ENCODE assay signal across 28 cellular contexts in the genomic region with DNA sequence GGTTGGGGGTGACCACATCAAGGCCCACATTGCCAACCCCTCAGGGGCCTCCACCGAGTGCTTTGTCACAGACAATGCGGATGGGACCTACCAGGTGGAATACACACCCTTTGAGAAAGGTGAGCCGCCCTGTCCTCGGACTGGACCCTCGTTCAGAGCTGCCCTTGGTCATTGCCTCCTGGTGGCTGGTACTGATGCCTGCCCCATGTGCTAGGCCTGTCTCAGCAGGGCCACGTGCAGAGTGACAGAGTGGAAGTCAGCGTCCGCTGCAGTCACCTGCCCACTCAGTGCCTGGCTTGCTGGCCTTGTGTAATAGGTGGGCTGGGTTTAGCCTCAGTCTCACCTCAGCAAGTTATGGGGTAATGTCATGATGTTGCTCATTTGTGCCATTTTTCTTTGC.
"Had no signal": no experiment of that assay in that cellular context is flagged by ENCODE, and none has a peak within 500 bp of the region (broad histone marks: within the 10 kb centered on the region; RNA-seq: fewer than 3 reads in every experiment).

No MANE protein-coding gene starts in this region.

- H3K27me3 Mint-ChIP-seq: effector memory CD8-positive, alpha-beta T cell; stimulated activated memory B cell treated with anti-CD40 and anti-IgM and Interleukin-4, amounts not matched to agents 10 μg/mL and 1 μg/mL and 100 μg/mL, for 72 hours; stimulated activated naive CD8-positive, alpha-beta T cell treated with anti-CD3 and anti-CD28 coated beads, Interleukin-15, amount 100 ng/mL, for 72 hours had no signal

- H3K4me3 ChIP-seq: cardiac muscle cell, coronary artery, esophagus muscularis mucosa, heart right ventricle, left lung, lung, ovary, prostate gland, sigmoid colon, upper lobe of left lung had no signal

- ATAC-seq: activated naive CD4-positive, alpha-beta T cell treated with anti-CD3 and anti-CD28 coated beads, Interleukin-2, amount 50 U/mL, for 72 hours; activated T-cell treated with anti-CD3 and anti-CD28 coated beads, Interleukin-2, amount 50 U/mL, for 72 hours; effector memory CD8-positive, alpha-beta T cell; heart right ventricle; left lung; stimulated activated memory B cell treated with anti-CD40 and anti-IgM and Interleukin-4, amounts not matched to agents 10 μg/mL and 1 μg/mL and 100 μg/mL, for 72 hours; stimulated activated naive CD8-positive, alpha-beta T cell treated with anti-CD3 and anti-CD28 coated beads, Interleukin-15, amount 100 ng/mL, for 72 hours; WTC11 had no signal

- H3K27me3 ChIP-seq: cardiac muscle cell, esophagus muscularis mucosa, heart right ventricle, left lung, neutrophil, ovary, sigmoid colon, upper lobe of left lung had no signal

- H3K4me1 Mint-ChIP-seq: WTC11 had no signal

- H3K9me3 Mint-ChIP-seq: activated naive CD4-positive, alpha-beta T cell treated with anti-CD3 and anti-CD28 coated beads, Interleukin-2, amount 50 U/mL, for 72 hours; activated T-cell treated with anti-CD3 and anti-CD28 coated beads, Interleukin-2, amount 50 U/mL, for 72 hours; effector memory CD8-positive, alpha-beta T cell; nephron; stimulated activated memory B cell treated with anti-CD40 and anti-IgM and Interleukin-4, amounts not matched to agents 10 μg/mL and 1 μg/mL and 100 μg/mL, for 72 hours; WTC11 had no signal

- H3K4me3 Mint-ChIP-seq: activated T-cell treated with anti-CD3 and anti-CD28 coated beads, Interleukin-2, amount 50 U/mL, for 72 hours; effector memory CD8-positive, alpha-beta T cell; nephron; stimulated activated memory B cell treated with anti-CD40 and anti-IgM and Interleukin-4, amounts not matched to agents 10 μg/mL and 1 μg/mL and 100 μg/mL, for 72 hours; stimulated activated naive CD8-positive, alpha-beta T cell treated with anti-CD3 and anti-CD28 coated beads, Interleukin-15, amount 100 ng/mL, for 72 hours; WTC11 had no signal

- H3K27ac Mint-ChIP-seq: activated naive CD4-positive, alpha-beta T cell treated with anti-CD3 and anti-CD28 coated beads, Interleukin-2, amount 50 U/mL, for 72 hours; activated T-cell treated with anti-CD3 and anti-CD28 coated beads, Interleukin-2, amount 50 U/mL, for 72 hours; effector memory CD8-positive, alpha-beta T cell; nephron; stimulated activated memory B cell treated with anti-CD40 and anti-IgM and Interleukin-4, amounts not matched to agents 10 μg/mL and 1 μg/mL and 100 μg/mL, for 72 hours; WTC11 had no signal

- DNase-seq: activated naive CD4-positive, alpha-beta T cell; activated T-cell treated with anti-CD3 and anti-CD28 coated beads for 4 hours; activated T-cell treated with anti-CD3 and anti-CD28 coated beads, Interleukin-2, amount 50 U/mL, for 72 hours; effector memory CD8-positive, alpha-beta T cell; foreskin melanocyte; heart right ventricle; kidney glomerular epithelial cell; left lung; ovary; retina; sigmoid colon; small intestine; stimulated activated CD4-positive, alpha-beta T cell treated with anti-CD3 and anti-CD28 coated beads, Interleukin-4, amount 100 ng/mL, for 4 hours; stimulated activated CD8-positive, alpha-beta memory T cell treated with anti-CD3 and anti-CD28 coated beads, Interleukin-4, amount 100 ng/mL, for 48 hours; stimulated activated naive CD8-positive, alpha-beta T cell treated with anti-CD3 and anti-CD28 coated beads, Interleukin-15, amount 100 ng/mL, for 72 hours; substantia nigra; T-helper 2 cell; upper lobe of left lung had no signal

- H3K36me3 ChIP-seq: neutrophil, ovary had no signal

- H3K27ac ChIP-seq: cardiac muscle cell, coronary artery, heart right ventricle, left lung, neutrophil, ovary, prostate gland, upper lobe of left lung had no signal
